1 cellular context compared by ENCODE assay signal in genomic region chr16:27969574-27969973, GRCh38.
A peak's percentile ranks its signal among the peaks of the same experiment; 100 is the strongest.
TF ChIP-seq lines count a peak whose summit lies in the region.

No MANE protein-coding gene starts in this region.

TF ChIP-seq in K562, 482 proteins besides CTCF, POLR2A, EP300 and RAD21 (continued from another document):
- TF ChIP-seq EGR1 (conservative IDR thresholded peaks at IDR 0.05) (no peak), ZNF639 (CRISPR knock-in tag; conservative IDR thresholded peaks at IDR 0.05 in 1 of 2, IDR thresholded peaks at IDR 0.05 in 1 of 2) (no peak), SIRT6 (IDR thresholded peaks at IDR 0.05; ENCODE audit: low read depth, low read length) (no peak), NFE2 (IDR thresholded peaks at IDR 0.05; ENCODE audit: low read depth) (peak; percentile 73), DIDO1 (tag; IDR thresholded peaks at IDR 0.05; ENCODE audit: low read depth) (no peak), FOXP1 (CRISPR knock-in tag; IDR thresholded peaks at IDR 0.05) (no peak), CEBPB (tag; IDR thresholded peaks at IDR 0.05) (peak; percentile 82), TEAD4 (IDR thresholded peaks at IDR 0.05; ENCODE audit: low read length) (no peak), TEAD4 (CRISPR knock-in tag; IDR thresholded peaks at IDR 0.05; ENCODE audit: borderline replicate concordance) (no peak), ZNF589 (CRISPR knock-in tag; IDR thresholded peaks at IDR 0.05; ENCODE audit: low read depth) (no peak), TAF7 (tag; IDR thresholded peaks at IDR 0.05) (no peak), SIN3A (IDR thresholded peaks at IDR 0.05; ENCODE audit: borderline replicate concordance in 2 of 2, control insufficient read depth in 1 of 2, low read depth in 2 of 2, low read length in 2 of 2) (no peak), TAL1 (IDR thresholded peaks at IDR 0.05) (no peak), USF1 (CRISPR knock-in tag; IDR thresholded peaks at IDR 0.05) (no peak), ZKSCAN3 (CRISPR knock-in tag; IDR thresholded peaks at IDR 0.05) (no peak), ZKSCAN1 (IDR thresholded peaks at IDR 0.05; ENCODE audit: low read depth, low read length) (no peak), CEBPG (CRISPR knock-in tag; IDR thresholded peaks at IDR 0.05) (no peak), CEBPG (tag; conservative IDR thresholded peaks at IDR 0.05 in 1 of 2, IDR thresholded peaks at IDR 0.05 in 1 of 2) (peak; percentile 60 to 71; a peak in 3 of 4 replicates), MAFG (tag; conservative IDR thresholded peaks at IDR 0.05) (peak; percentile 90), ZNF124 (CRISPR knock-in tag; IDR thresholded peaks at IDR 0.05) (no peak), C11orf30 (IDR thresholded peaks at IDR 0.05; ENCODE audit: low read depth) (peak; percentile 83), ZNF316 (IDR thresholded peaks at IDR 0.05) (peak; percentile 93), SNRNP70 (optimal IDR thresholded peaks at IDR 0.05; ENCODE audit: low read depth, low read length) (no peak), XRCC3 (IDR thresholded peaks at IDR 0.05) (no peak), E2F8 (IDR thresholded peaks at IDR 0.05; ENCODE audit: low read depth, partially characterized antibody) (no peak), MAFF (IDR thresholded peaks at IDR 0.05; ENCODE audit: low read length) (peak; percentile 80), ZNF551 (CRISPR knock-in tag; IDR thresholded peaks at IDR 0.05) (no peak), ZNF133 (CRISPR knock-in tag; IDR thresholded peaks at IDR 0.05) (no peak), WHSC1 (IDR thresholded peaks at IDR 0.05; ENCODE audit: low read length) (no peak), ZNF282 (CRISPR knock-in tag; IDR thresholded peaks at IDR 0.05) (no peak), SPI1 (IDR thresholded peaks at IDR 0.05; ENCODE audit: borderline replicate concordance, low read depth, low read length) (no peak), RCOR1 (IDR thresholded peaks at IDR 0.05; ENCODE audit: borderline replicate concordance in 1 of 2, low read depth in 2 of 2, low read length in 2 of 2) (no peak), MEF2A (IDR thresholded peaks at IDR 0.05; ENCODE audit: control insufficient read depth, low read depth, low read length) (no peak), HMGXB4 (CRISPR knock-in tag; IDR thresholded peaks at IDR 0.05) (no peak), BACH1 (tag; IDR thresholded peaks at IDR 0.05) (peak; percentile 65), NFE2L1 (tag; IDR thresholded peaks at IDR 0.05; ENCODE audit: borderline replicate concordance, low read depth) (peak; percentile 67; the same call in 1 of the 2 replicates), MAFK (IDR thresholded peaks at IDR 0.05; ENCODE audit: low read length) (peak; percentile 75; the same call in 1 of the 2 replicates), LCOR (CRISPR knock-in tag; IDR thresholded peaks at IDR 0.05) (no peak), HDGF (IDR thresholded peaks at IDR 0.05) (no peak)
- TF ChIP-seq, protein P1, sequence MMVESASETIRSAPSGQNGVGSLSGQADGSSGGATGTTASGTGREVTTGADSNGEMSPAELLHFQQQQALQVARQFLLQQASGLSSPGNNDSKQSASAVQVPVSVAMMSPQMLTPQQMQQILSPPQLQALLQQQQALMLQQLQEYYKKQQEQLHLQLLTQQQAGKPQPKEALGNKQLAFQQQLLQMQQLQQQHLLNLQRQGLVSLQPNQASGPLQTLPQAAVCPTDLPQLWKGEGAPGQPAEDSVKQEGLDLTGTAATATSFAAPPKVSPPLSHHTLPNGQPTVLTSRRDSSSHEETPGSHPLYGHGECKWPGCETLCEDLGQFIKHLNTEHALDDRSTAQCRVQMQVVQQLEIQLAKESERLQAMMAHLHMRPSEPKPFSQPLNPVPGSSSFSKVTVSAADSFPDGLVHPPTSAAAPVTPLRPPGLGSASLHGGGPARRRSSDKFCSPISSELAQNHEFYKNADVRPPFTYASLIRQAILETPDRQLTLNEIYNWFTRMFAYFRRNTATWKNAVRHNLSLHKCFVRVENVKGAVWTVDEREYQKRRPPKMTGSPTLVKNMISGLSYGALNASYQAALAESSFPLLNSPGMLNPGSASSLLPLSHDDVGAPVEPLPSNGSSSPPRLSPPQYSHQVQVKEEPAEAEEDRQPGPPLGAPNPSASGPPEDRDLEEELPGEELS (CRISPR knock-in tag; IDR thresholded peaks at IDR 0.05; ENCODE audit: borderline replicate concordance), result no peak
- TF ChIP-seq, protein P2, sequence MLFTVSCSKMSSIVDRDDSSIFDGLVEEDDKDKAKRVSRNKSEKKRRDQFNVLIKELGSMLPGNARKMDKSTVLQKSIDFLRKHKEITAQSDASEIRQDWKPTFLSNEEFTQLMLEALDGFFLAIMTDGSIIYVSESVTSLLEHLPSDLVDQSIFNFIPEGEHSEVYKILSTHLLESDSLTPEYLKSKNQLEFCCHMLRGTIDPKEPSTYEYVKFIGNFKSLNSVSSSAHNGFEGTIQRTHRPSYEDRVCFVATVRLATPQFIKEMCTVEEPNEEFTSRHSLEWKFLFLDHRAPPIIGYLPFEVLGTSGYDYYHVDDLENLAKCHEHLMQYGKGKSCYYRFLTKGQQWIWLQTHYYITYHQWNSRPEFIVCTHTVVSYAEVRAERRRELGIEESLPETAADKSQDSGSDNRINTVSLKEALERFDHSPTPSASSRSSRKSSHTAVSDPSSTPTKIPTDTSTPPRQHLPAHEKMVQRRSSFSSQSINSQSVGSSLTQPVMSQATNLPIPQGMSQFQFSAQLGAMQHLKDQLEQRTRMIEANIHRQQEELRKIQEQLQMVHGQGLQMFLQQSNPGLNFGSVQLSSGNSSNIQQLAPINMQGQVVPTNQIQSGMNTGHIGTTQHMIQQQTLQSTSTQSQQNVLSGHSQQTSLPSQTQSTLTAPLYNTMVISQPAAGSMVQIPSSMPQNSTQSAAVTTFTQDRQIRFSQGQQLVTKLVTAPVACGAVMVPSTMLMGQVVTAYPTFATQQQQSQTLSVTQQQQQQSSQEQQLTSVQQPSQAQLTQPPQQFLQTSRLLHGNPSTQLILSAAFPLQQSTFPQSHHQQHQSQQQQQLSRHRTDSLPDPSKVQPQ (CRISPR knock-in tag; IDR thresholded peaks at IDR 0.05; ENCODE audit: borderline replicate concordance), result no peak
